1 cellular context compared by ENCODE assay signal in the genomic region with DNA sequence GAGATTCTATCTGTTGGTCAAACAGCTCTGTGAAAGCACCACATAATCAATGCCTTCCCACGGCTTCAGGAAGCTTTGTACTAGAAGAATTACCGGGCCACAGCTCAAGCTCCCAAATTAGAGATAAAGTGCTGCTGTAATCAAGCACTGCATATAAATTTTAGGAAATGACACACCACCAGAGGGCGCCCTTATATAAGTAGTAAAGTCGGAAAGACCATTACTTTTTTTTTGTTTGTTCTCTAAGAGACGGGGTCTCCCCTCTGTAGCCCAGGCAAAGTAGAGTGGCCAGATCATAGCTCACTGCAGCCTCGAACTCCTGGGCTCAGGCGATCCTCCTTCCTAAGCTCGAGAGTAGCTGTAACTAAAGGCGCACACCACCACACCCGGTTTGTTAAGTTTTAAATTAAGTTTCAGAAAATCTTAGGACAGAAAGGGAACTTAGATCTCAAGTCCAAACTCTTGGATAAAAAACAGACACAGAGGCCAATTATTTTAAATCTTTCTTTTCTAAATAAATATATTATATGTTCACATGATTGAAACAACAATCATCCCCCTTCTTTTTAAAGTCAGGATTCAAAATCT.
TF ChIP-seq lines count a peak whose summit lies in the region.

No MANE protein-coding gene starts in this region.

TF ChIP-seq in K562, 482 proteins besides CTCF, POLR2A, EP300 and RAD21:
- TF ChIP-seq, protein P1, sequence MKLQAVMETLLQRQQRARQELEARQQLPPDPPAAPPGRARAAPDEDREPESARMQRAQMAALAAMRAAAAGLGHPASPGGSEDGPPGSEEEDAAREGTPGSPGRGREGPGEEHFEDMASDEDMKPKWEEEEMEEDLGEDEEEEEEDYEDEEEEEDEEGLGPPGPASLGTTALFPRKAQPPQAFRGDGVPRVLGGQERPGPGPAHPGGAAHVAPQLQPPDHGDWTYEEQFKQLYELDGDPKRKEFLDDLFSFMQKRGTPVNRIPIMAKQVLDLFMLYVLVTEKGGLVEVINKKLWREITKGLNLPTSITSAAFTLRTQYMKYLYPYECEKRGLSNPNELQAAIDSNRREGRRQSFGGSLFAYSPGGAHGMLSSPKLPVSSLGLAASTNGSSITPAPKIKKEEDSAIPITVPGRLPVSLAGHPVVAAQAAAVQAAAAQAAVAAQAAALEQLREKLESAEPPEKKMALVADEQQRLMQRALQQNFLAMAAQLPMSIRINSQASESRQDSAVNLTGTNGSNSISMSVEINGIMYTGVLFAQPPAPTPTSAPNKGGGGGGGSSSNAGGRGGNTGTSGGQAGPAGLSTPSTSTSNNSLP (IDR thresholded peaks at IDR 0.05; ENCODE audit: borderline replicate concordance, low read depth, low read length): peak; percentile 97
- TF ChIP-seq, protein P2, sequence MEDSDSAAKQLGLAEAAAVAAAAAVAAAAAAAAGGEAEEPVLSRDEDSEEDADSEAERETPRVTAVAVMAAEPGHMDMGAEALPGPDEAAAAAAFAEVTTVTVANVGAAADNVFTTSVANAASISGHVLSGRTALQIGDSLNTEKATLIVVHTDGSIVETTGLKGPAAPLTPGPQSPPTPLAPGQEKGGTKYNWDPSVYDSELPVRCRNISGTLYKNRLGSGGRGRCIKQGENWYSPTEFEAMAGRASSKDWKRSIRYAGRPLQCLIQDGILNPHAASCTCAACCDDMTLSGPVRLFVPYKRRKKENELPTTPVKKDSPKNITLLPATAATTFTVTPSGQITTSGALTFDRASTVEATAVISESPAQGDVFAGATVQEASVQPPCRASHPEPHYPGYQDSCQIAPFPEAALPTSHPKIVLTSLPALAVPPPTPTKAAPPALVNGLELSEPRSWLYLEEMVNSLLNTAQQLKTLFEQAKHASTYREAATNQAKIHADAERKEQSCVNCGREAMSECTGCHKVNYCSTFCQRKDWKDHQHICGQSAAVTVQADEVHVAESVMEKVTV (CRISPR knock-in tag; IDR thresholded peaks at IDR 0.05): peak; percentile 57; the same call in 1 of the 2 replicates
- TF ChIP-seq RB1 (IDR thresholded peaks at IDR 0.05; ENCODE audit: low read depth) (0 out of 2 replicates have a peak, but pooled peaks have one; percentile 29), CC2D1A (IDR thresholded peaks at IDR 0.05) (0 out of 2 replicates have a peak, but pooled peaks have one; percentile 23), ZNF384 (IDR thresholded peaks at IDR 0.05; ENCODE audit: low read depth, low read length) (peak; percentile 90), SMC3 (conservative IDR thresholded peaks at IDR 0.05; ENCODE audit: insufficient read depth, low read depth, low read length) (peak; percentile 59), XRCC5 (IDR thresholded peaks at IDR 0.05; ENCODE audit: low read depth, low read length) (peak; percentile 36; the same call in 1 of the 2 replicates), CBX2 (IDR thresholded peaks at IDR 0.05; ENCODE audit: insufficient read depth, low read length, poor library complexity, severe bottlenecking) (no peak)
- TF ChIP-seq, protein P3, sequence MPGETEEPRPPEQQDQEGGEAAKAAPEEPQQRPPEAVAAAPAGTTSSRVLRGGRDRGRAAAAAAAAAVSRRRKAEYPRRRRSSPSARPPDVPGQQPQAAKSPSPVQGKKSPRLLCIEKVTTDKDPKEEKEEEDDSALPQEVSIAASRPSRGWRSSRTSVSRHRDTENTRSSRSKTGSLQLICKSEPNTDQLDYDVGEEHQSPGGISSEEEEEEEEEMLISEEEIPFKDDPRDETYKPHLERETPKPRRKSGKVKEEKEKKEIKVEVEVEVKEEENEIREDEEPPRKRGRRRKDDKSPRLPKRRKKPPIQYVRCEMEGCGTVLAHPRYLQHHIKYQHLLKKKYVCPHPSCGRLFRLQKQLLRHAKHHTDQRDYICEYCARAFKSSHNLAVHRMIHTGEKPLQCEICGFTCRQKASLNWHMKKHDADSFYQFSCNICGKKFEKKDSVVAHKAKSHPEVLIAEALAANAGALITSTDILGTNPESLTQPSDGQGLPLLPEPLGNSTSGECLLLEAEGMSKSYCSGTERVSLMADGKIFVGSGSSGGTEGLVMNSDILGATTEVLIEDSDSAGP (CRISPR knock-in tag; IDR thresholded peaks at IDR 0.05): no peak
